7 cellular contexts compared by ENCODE assay signal in genomic region chr16:53129281-53130192, GRCh38.
DNase-seq lines count a peak whose midpoint lies in the region; ATAC-seq lines count a peak whose summit lies in the region.

No MANE protein-coding gene starts in this region.

- H3K9me3 Mint-ChIP-seq in activated T-helper 17 cell treated with anti-CD3 and anti-CD28 coated beads, Interleukin-2, amount 50 U/mL, for 72 hours, result no peaks in the 10 kb centered on the region

- peak overlapping the region; percentile 83 for H3K4me3 Mint-ChIP-seq in activated T-helper 17 cell treated with anti-CD3 and anti-CD28 coated beads, Interleukin-2, amount 50 U/mL, for 72 hours

- H3K4me1 Mint-ChIP-seq in activated T-helper 17 cell treated with anti-CD3 and anti-CD28 coated beads, Interleukin-2, amount 50 U/mL, for 72 hours, result no peaks in the 10 kb centered on the region

- DNase-seq in hepatic stellate cell (ENCODE audit: low spot score) (peak; percentile 9), sciatic nerve (ENCODE audit: low spot score) (no peak), NAMALWA (ENCODE audit: low spot score) (no peak)

- intact Hi-C loops in sciatic nerve (cut with DNase I), result loop anchor here (5.0 kb wide), 1 partner anchor 153 kb away; no protein-coding TSS in a partner anchor

- ATAC-seq in GM18868 (IDR thresholded peaks at IDR 0.05; ENCODE audit: unreplicated experiment) (peak; percentile 2), HG03196 (IDR thresholded peaks at IDR 0.05; ENCODE audit: unreplicated experiment) (peak; percentile 13), sciatic nerve (peak; percentile 6), HG02623 (IDR thresholded peaks at IDR 0.05; ENCODE audit: unreplicated experiment) (no peak)
- ATAC-seq in activated T-helper 17 cell treated with anti-CD3 and anti-CD28 coated beads, Interleukin-2, amount 50 U/mL, for 72 hours (replicated peaks), result no peak

- no peaks in the 10 kb centered on the region for H3K36me3 Mint-ChIP-seq in activated T-helper 17 cell treated with anti-CD3 and anti-CD28 coated beads, Interleukin-2, amount 50 U/mL, for 72 hours (ENCODE audit: low read depth)

- peak overlapping the region; percentile 63 for H3K27ac Mint-ChIP-seq in activated T-helper 17 cell treated with anti-CD3 and anti-CD28 coated beads, Interleukin-2, amount 50 U/mL, for 72 hours

- H3K27me3 Mint-ChIP-seq in activated T-helper 17 cell treated with anti-CD3 and anti-CD28 coated beads, Interleukin-2, amount 50 U/mL, for 72 hours, result no peaks in the 10 kb centered on the region

Comparison
In these comparisons a context has a peak if more than half of its experiments do, and no peak if none do; other contexts are left out.
1. ATAC-seq: peak in GM18868 (single experiment), HG03196 (single experiment) and sciatic nerve (single experiment); none in activated T-helper 17 cell treated with anti-CD3 and anti-CD28 coated beads, Interleukin-2, amount 50 U/mL, for 72 hours (single experiment) and HG02623 (single experiment).